Comparison of ENCODE assay signal across 16 cellular contexts in the genomic region with DNA sequence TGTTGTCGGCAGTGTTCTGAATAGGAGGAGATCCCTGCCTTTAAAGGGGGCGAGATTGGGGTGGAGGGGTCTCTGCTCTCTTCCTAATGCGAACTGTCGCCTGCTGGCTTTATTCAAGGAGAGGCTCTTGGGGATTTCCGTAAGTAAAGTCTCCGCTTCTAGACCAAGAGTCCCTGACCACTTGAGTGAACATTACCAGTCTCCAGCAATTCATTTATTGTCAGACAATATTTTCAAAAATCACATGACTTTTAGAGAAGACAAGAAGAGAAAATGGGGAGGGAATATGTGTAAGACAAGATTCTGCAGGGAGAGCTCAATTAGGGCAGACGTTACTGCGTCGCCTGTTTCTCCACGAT. TPM values are rescaled to one million over a fixed set of nuclear protein-coding genes. Genes with fewer than 3 reads are reported as not detected.
DNase-seq lines count a peak whose midpoint lies in the region; ATAC-seq and TF ChIP-seq lines count a peak whose summit lies in the region.
"Had no signal": no experiment of that assay in that cellular context is flagged by ENCODE, and none has a peak within 500 bp of the region (broad histone marks: within the 10 kb centered on the region; RNA-seq: fewer than 3 reads in every experiment).

No MANE protein-coding gene starts in this region.

- intact Hi-C loops in adrenal gland (cut with DNase I): no loop called here
- intact Hi-C loops in spleen (cut with DNase I; ENCODE audit: low total_unique reads): no loop called here

- H3K27me3 ChIP-seq in iPS DF 6.9 (ENCODE audit: control insufficient read depth, insufficient read depth, low read length): peaks cover 1% of the 10 kb centered on the region; the same call in 1 of the 2 replicates
- H3K27me3 ChIP-seq in adrenal gland: peaks cover 95% of the 10 kb centered on the region
- peaks cover 17 to 100% (median 94%) of the 10 kb centered on the region in 7 donors for H3K27me3 ChIP-seq in spleen (replicated peaks in 1 of 7)

- H3K9me3 ChIP-seq in iPS DF 6.9 (ENCODE audit: control insufficient read depth, insufficient read depth, low read length) (no peaks in the 10 kb centered on the region), adrenal gland (replicated peaks in 1 of 3) (no peaks in the 10 kb centered on the region), spleen (peaks cover 0 to 69% (median 14%) of the 10 kb centered on the region in 8 donors)

- H3K4me3 Mint-ChIP-seq in activated CD8-positive, alpha-beta memory T cell treated with anti-CD3 and anti-CD28 coated beads, Interleukin-2, amount 10 ng/mL, durations not matched to agents 7 days and 5 days: no peak overlapping the region
- H3K4me3 Mint-ChIP-seq in WTC11: peak overlapping the region; percentile 91
- H3K4me3 Mint-ChIP-seq in progenitor cell of endocrine pancreas (ENCODE audit: low read depth): peak overlapping the region; percentile 41

- TF ChIP-seq CTCF in WTC11 (IDR thresholded peaks at IDR 0.05) (no peak), progenitor cell of endocrine pancreas (IDR thresholded peaks at IDR 0.05; ENCODE audit: unreplicated experiment) (no peak), adrenal gland (IDR thresholded peaks at IDR 0.05) (no peak), spleen (IDR thresholded peaks at IDR 0.05 in 8 of 11, conservative IDR thresholded peaks at IDR 0.05 in 3 of 11) (no peak)

- H3K9me3 Mint-ChIP-seq in activated CD8-positive, alpha-beta memory T cell treated with anti-CD3 and anti-CD28 coated beads, Interleukin-2, amount 10 ng/mL, durations not matched to agents 7 days and 5 days (ENCODE audit: low read depth): peaks cover 17% of the 10 kb centered on the region
- H3K9me3 Mint-ChIP-seq in WTC11 (no peaks in the 10 kb centered on the region), progenitor cell of endocrine pancreas (ENCODE audit: low read depth) (no peaks in the 10 kb centered on the region)

- DNase-seq in activated CD8-positive, alpha-beta memory T cell treated with anti-CD3 and anti-CD28 coated beads, Interleukin-2, amount 10 ng/mL, durations not matched to agents 7 days and 5 days: no peak
- DNase-seq in activated CD8-positive, alpha-beta memory T cell treated with anti-CD3 and anti-CD28 coated beads, Interleukin-2, amount 50 U/mL, for 48 hours: no peak
- no peak for DNase-seq in WTC11 (ENCODE audit: low spot score)
- no peak for DNase-seq in iPS DF 6.9 (ENCODE audit: low read depth, low spot score)
- DNase-seq in progenitor cell of endocrine pancreas (ENCODE audit: low spot score, unreplicated experiment): no peak
- DNase-seq in adrenal gland: no peak
- no peak for DNase-seq in NCI-H2081 (lab: John Stamatoyannopoulos, UW)
- DNase-seq in spleen: no peak
- DNase-seq: effector memory CD4-positive, alpha-beta T cell; NCI-H1105 treated with DMSO at 0.1 percent for 48 hours; NCI-H446; PC-3 had no signal

- peak overlapping the region; percentile 65 for H3K27ac Mint-ChIP-seq in activated CD8-positive, alpha-beta memory T cell treated with anti-CD3 and anti-CD28 coated beads, Interleukin-2, amount 10 ng/mL, durations not matched to agents 7 days and 5 days
- H3K27ac Mint-ChIP-seq in WTC11: 0 out of 2 replicates have a peak overlapping the region, but pooled peaks have one; percentile 26
- peak overlapping the region; percentile 60 for H3K27ac Mint-ChIP-seq in progenitor cell of endocrine pancreas

- H3K4me1 ChIP-seq in iPS DF 6.9 (ENCODE audit: control insufficient read depth, insufficient read depth, low read length): peaks cover 2% of the 10 kb centered on the region; the same call in 1 of the 2 replicates
- no peaks in the 10 kb centered on the region for H3K4me1 ChIP-seq in adrenal gland (replicated peaks in 1 of 2)
- H3K4me1 ChIP-seq in spleen: peaks cover 0 to 8% (median 3%) of the 10 kb centered on the region in 6 donors

- no peak for ATAC-seq in activated CD8-positive, alpha-beta memory T cell treated with anti-CD3 and anti-CD28 coated beads, Interleukin-2, amount 10 ng/mL, durations not matched to agents 7 days and 5 days
- no peak for ATAC-seq in WTC11
- ATAC-seq: PC-3 had no signal

- H3K4me1 Mint-ChIP-seq in activated CD8-positive, alpha-beta memory T cell treated with anti-CD3 and anti-CD28 coated beads, Interleukin-2, amount 10 ng/mL, durations not matched to agents 7 days and 5 days: peaks cover 8% of the 10 kb centered on the region
- H3K4me1 Mint-ChIP-seq in WTC11: peaks cover 47% of the 10 kb centered on the region
- H3K4me1 Mint-ChIP-seq in progenitor cell of endocrine pancreas (ENCODE audit: low read depth): peaks cover 20% of the 10 kb centered on the region

- WGBS in iPS DF 6.9 (ENCODE audit: insufficient coverage, insufficient read length): no CpG with 5 or more reads among the region's 10 CpGs
- 15 to 25% (median 18%) methylated on average over 10 of the region's 10 CpGs for WGBS in adrenal gland, 4 donors
- 14 to 22% (median 15%) methylated on average over 10 of the region's 10 CpGs for WGBS in spleen, 5 donors

- POLR2A ChIA-PET in WTC11 (lab: Charles Lee): interaction anchor here (0.6 kb wide), 1 partner anchor 611 kb away, joined by 3 read pairs; no protein-coding TSS in a partner anchor

- no peak for TF ChIP-seq POLR2A in adrenal gland (IDR thresholded peaks at IDR 0.05)
- TF ChIP-seq POLR2A in spleen (IDR thresholded peaks at IDR 0.05): no peak

- CTCF ChIA-PET in activated CD8-positive, alpha-beta memory T cell treated with anti-CD3 and anti-CD28 coated beads, Interleukin-2, amount 10 ng/mL, durations not matched to agents 7 days and 5 days (lab: Charles Lee): no interaction called here
- CTCF ChIA-PET in WTC11 (lab: Charles Lee): interaction anchor here (0.8 to 1.4 kb wide), 4 partner anchors 39 to 505 kb away, joined by 3 to 9 read pairs (median 4); no protein-coding TSS in a partner anchor

- H3K4me3 ChIP-seq in iPS DF 6.9 (ENCODE audit: low read length) (peak overlapping the region; percentile 60; the same call in 1 of the 2 replicates), adrenal gland (no peak overlapping the region), spleen (no peak overlapping the region)

- H3K27me3 Mint-ChIP-seq in activated CD8-positive, alpha-beta memory T cell treated with anti-CD3 and anti-CD28 coated beads, Interleukin-2, amount 10 ng/mL, durations not matched to agents 7 days and 5 days: peaks cover 87% of the 10 kb centered on the region
- peaks cover 69% of the 10 kb centered on the region for H3K27me3 Mint-ChIP-seq in WTC11 (ENCODE audit: low read depth)
- H3K27me3 Mint-ChIP-seq in progenitor cell of endocrine pancreas: peaks cover 90% of the 10 kb centered on the region

- no peak overlapping the region for H3K27ac ChIP-seq in iPS DF 6.9 (ENCODE audit: low read length)
- H3K27ac ChIP-seq in adrenal gland: no peak overlapping the region
- no peak overlapping the region for H3K27ac ChIP-seq in spleen

- H3K36me3 ChIP-seq in iPS DF 6.9 (ENCODE audit: control insufficient read depth, insufficient read depth, low read length) (no peaks in the 10 kb centered on the region), adrenal gland (replicated peaks in 1 of 2) (no peaks in the 10 kb centered on the region), spleen (no peaks in the 10 kb centered on the region)

- peaks cover 23% of the 10 kb centered on the region for H3K36me3 Mint-ChIP-seq in activated CD8-positive, alpha-beta memory T cell treated with anti-CD3 and anti-CD28 coated beads, Interleukin-2, amount 10 ng/mL, durations not matched to agents 7 days and 5 days
- H3K36me3 Mint-ChIP-seq in WTC11 (no peaks in the 10 kb centered on the region), progenitor cell of endocrine pancreas (ENCODE audit: insufficient read depth) (no peaks in the 10 kb centered on the region)

TF ChIP-seq in WTC11, 78 proteins besides CTCF, POLR2A, EP300 and RAD21 (continues in another document):
- TF ChIP-seq NFE2L1 (CRISPR knock-in tag; IDR thresholded peaks at IDR 0.05): no peak
- TF ChIP-seq, protein P1, sequence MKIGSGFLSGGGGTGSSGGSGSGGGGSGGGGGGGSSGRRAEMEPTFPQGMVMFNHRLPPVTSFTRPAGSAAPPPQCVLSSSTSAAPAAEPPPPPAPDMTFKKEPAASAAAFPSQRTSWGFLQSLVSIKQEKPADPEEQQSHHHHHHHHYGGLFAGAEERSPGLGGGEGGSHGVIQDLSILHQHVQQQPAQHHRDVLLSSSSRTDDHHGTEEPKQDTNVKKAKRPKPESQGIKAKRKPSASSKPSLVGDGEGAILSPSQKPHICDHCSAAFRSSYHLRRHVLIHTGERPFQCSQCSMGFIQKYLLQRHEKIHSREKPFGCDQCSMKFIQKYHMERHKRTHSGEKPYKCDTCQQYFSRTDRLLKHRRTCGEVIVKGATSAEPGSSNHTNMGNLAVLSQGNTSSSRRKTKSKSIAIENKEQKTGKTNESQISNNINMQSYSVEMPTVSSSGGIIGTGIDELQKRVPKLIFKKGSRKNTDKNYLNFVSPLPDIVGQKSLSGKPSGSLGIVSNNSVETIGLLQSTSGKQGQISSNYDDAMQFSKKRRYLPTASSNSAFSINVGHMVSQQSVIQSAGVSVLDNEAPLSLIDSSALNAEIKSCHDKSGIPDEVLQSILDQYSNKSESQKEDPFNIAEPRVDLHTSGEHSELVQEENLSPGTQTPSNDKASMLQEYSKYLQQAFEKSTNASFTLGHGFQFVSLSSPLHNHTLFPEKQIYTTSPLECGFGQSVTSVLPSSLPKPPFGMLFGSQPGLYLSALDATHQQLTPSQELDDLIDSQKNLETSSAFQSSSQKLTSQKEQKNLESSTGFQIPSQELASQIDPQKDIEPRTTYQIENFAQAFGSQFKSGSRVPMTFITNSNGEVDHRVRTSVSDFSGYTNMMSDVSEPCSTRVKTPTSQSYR (CRISPR knock-in tag; IDR thresholded peaks at IDR 0.05): no peak
- no peak for TF ChIP-seq GTF2I (CRISPR knock-in tag; conservative IDR thresholded peaks at IDR 0.05)
- TF ChIP-seq GABPB1 (CRISPR knock-in tag; IDR thresholded peaks at IDR 0.05): no peak

RNA-seq across cellular contexts. Expression of a gene that starts 21.2 kb away (rescaled TPM):
- total RNA-seq in activated CD8-positive, alpha-beta memory T cell treated with anti-CD3 and anti-CD28 coated beads, Interleukin-2, amount 10 ng/mL, durations not matched to agents 7 days and 5 days: not detected
- total RNA-seq in WTC11 (2021): 0.13 to 0.16 TPM in 2 of 3 replicates, not detected in the other
- total RNA-seq in progenitor cell of endocrine pancreas: not detected in 2 replicates
- total RNA-seq in adrenal gland: not detected
- under 1 TPM in 1 of 3 donors, not detected in 2; 0.03 TPM for polyA plus RNA-seq in adrenal gland
- not detected for total RNA-seq in spleen
- polyA plus RNA-seq in spleen: not detected
- total RNA-seq: glomerular endothelial cell, liver, osteocyte, PC-3, temporal lobe had no signal
- polyA plus RNA-seq: liver had no signal

RNA-seq across cellular contexts. Expression of a gene that starts 43.3 kb away (rescaled TPM):
- under 1 TPM; 0.33 to 0.82 TPM for total RNA-seq in activated CD8-positive, alpha-beta memory T cell treated with anti-CD3 and anti-CD28 coated beads, Interleukin-2, amount 10 ng/mL, durations not matched to agents 7 days and 5 days
- total RNA-seq in WTC11 (2021) (18.5 to 21.1 TPM (median 19.3 TPM) in 3 replicates), progenitor cell of endocrine pancreas (28.2 and 29.8 TPM in 2 replicates), adrenal gland (1 to 10 TPM in 4 of 8 donors, under 1 TPM in 2, not detected in 2; 0.63 to 3.5 (median 2.3) TPM), spleen (1 to 10 TPM in 4 of 7 donors, under 1 TPM in 3; 0.46 to 6.0 (median 1.5) TPM)
- polyA plus RNA-seq in adrenal gland (1 to 10 TPM in 2 of 3 donors, under 1 TPM in 1; 0.80 to 1.3 (median 1.1) TPM), spleen (under 1 TPM; 0.09 to 0.96 (median 0.39) TPM)
- total RNA-seq: glomerular endothelial cell, osteocyte, temporal lobe had no signal
